ENCODE assay signal across 1 cellular context in genomic region chr5:149493316-149493715, GRCh38.
TF ChIP-seq lines count a peak whose summit lies in the region.

No MANE protein-coding gene starts in this region.

TF ChIP-seq in GM23338, 12 proteins besides CTCF, POLR2A, EP300 and RAD21 (continued from another document):
- TF ChIP-seq ZNF462 (CRISPR knock-in tag; IDR thresholded peaks at IDR 0.05) (no peak), ZNF331 (CRISPR knock-in tag; IDR thresholded peaks at IDR 0.05; ENCODE audit: low read depth) (no peak), STAT1 (IDR thresholded peaks at IDR 0.05; ENCODE audit: unreplicated experiment) (no peak), NANOG (IDR thresholded peaks at IDR 0.05; ENCODE audit: borderline replicate concordance) (no peak), REST (IDR thresholded peaks at IDR 0.05; ENCODE audit: unreplicated experiment) (no peak), ZNF114 (CRISPR knock-in tag; IDR thresholded peaks at IDR 0.05) (no peak)
